In the genomic region with DNA sequence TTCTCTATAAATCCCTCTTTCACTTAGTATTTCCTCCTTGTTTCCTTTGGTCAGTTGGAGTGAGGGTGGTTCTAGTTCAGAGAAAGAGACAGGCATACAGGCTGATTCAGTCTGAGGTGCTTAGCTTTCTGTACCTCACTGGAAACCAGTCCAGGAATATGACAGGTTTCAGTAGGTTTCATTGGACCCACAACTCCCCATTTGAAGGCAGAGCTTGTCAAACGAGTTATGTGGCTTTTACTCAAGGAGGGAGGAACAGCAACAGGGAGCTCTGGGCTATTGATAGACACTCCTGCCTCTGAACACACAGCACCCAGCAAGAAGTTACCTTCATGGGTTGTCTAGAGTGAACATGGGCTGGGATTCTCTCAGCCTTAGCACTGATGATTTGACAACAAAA, we compare ENCODE assay signal across 1 cellular context.
TF ChIP-seq lines count a peak whose summit lies in the region.

No MANE protein-coding gene starts in this region.

TF ChIP-seq in GM23338, 12 proteins besides CTCF, POLR2A, EP300 and RAD21:
- TF ChIP-seq ZNF331 (CRISPR knock-in tag; IDR thresholded peaks at IDR 0.05; ENCODE audit: low read depth) (no peak), CREB1 (CRISPR knock-in tag; IDR thresholded peaks at IDR 0.05; ENCODE audit: low read depth) (no peak), POLR2AphosphoS5 (IDR thresholded peaks at IDR 0.05; ENCODE audit: low read depth) (no peak), EZH2 (IDR thresholded peaks at IDR 0.05; ENCODE audit: low read depth, unreplicated experiment) (no peak), EZH2phosphoT487 (IDR thresholded peaks at IDR 0.05; ENCODE audit: unreplicated experiment) (no peak), STAT1 (IDR thresholded peaks at IDR 0.05; ENCODE audit: unreplicated experiment) (no peak)
TF ChIP-seq in GM23338: peak in this region for 0.
